16 cellular contexts compared by ENCODE assay signal in genomic region chr3:196093271-196094111, GRCh38. TPM values are rescaled to one million over a fixed set of nuclear protein-coding genes. Genes with fewer than 3 reads are reported as not detected.
DNase-seq lines count a peak whose midpoint lies in the region; ATAC-seq and TF ChIP-seq lines count a peak whose summit lies in the region.
"Had no signal": no experiment of that assay in that cellular context is flagged by ENCODE, and none has a peak within 500 bp of the region (broad histone marks: within the 10 kb centered on the region; RNA-seq: fewer than 3 reads in every experiment).

No MANE protein-coding gene starts in this region.

- no peaks in the 10 kb centered on the region for H3K27me3 Mint-ChIP-seq in dendritic cell treated with granulocyte-macrophage colony-stimulating factor and Interleukin-4, amounts not matched to agents 40 ng/mL and 50 ng/mL, for 4 days
- H3K27me3 Mint-ChIP-seq: activated CD4-positive, alpha-beta T cell treated with anti-CD3 and anti-CD28 coated beads for 36 hours; stimulated activated naive CD8-positive, alpha-beta T cell treated with anti-CD3 and anti-CD28 coated beads, Interleukin-15, amount 100 ng/mL, for 72 hours had no signal

- H3K27ac ChIP-seq in caudate nucleus (ENCODE audit: low read depth, low read length): no peak overlapping the region

- DNase-seq in GF-D8 (lab: John Stamatoyannopoulos, UW) (peak; percentile 75), NCI-H2171 treated with DMSO at 0.1 percent for 48 hours (lab: John Stamatoyannopoulos, UW) (peak; percentile 87), omental fat pad (ENCODE audit: low spot score) (no peak), caudate nucleus (lab: John Stamatoyannopoulos, UW) (no peak), NCI-H1436 (lab: John Stamatoyannopoulos, UW) (no peak), dedifferentiated amniotic fluid mesenchymal stem cell (ENCODE audit: extremely low spot score) (no peak), KG1 (lab: John Stamatoyannopoulos, UW) (no peak)
- DNase-seq: activated CD4-positive, alpha-beta T cell treated with anti-CD3 and anti-CD28 coated beads for 36 hours; activated T-cell treated with anti-CD3 and anti-CD28 coated beads, Interleukin-2, amount 50 U/mL, for 48 hours; CD4-positive, CD25-positive, alpha-beta regulatory T cell; effector CD4-positive, alpha-beta T cell; kidney glomerular epithelial cell; NCI-H187 treated with DMSO at 0.1 percent for 48 hours; NK-92 treated with Interleukin-12 subunit alpha and Interleukin-12 subunit beta, amount 100 ng/mL, for 24 hours; stimulated activated naive CD8-positive, alpha-beta T cell treated with anti-CD3 and anti-CD28 coated beads, Interleukin-15, amount 100 ng/mL, for 72 hours had no signal

- H3K9me3 Mint-ChIP-seq in dendritic cell treated with granulocyte-macrophage colony-stimulating factor and Interleukin-4, amounts not matched to agents 40 ng/mL and 50 ng/mL, for 4 days: peaks cover 3% of the 10 kb centered on the region
- H3K9me3 Mint-ChIP-seq: stimulated activated naive CD8-positive, alpha-beta T cell treated with anti-CD3 and anti-CD28 coated beads, Interleukin-15, amount 100 ng/mL, for 72 hours had no signal

- H3K4me3 Mint-ChIP-seq in dendritic cell treated with granulocyte-macrophage colony-stimulating factor and Interleukin-4, amounts not matched to agents 40 ng/mL and 50 ng/mL, for 4 days: no peak overlapping the region
- H3K4me3 Mint-ChIP-seq: activated CD4-positive, alpha-beta T cell treated with anti-CD3 and anti-CD28 coated beads for 36 hours; CD4-positive, CD25-positive, alpha-beta regulatory T cell; stimulated activated naive CD8-positive, alpha-beta T cell treated with anti-CD3 and anti-CD28 coated beads, Interleukin-15, amount 100 ng/mL, for 72 hours had no signal

- peaks cover 30% of the 10 kb centered on the region for H3K4me1 Mint-ChIP-seq in dendritic cell treated with granulocyte-macrophage colony-stimulating factor and Interleukin-4, amounts not matched to agents 40 ng/mL and 50 ng/mL, for 4 days (ENCODE audit: low read depth)

- peak overlapping the region; percentile 74 for H3K27ac Mint-ChIP-seq in dendritic cell treated with granulocyte-macrophage colony-stimulating factor and Interleukin-4, amounts not matched to agents 40 ng/mL and 50 ng/mL, for 4 days
- H3K27ac Mint-ChIP-seq: activated CD4-positive, alpha-beta T cell treated with anti-CD3 and anti-CD28 coated beads for 36 hours; CD4-positive, CD25-positive, alpha-beta regulatory T cell had no signal

- no peak for TF ChIP-seq CTCF in omental fat pad (IDR thresholded peaks at IDR 0.05)

- intact Hi-C loops in dendritic cell treated with granulocyte-macrophage colony-stimulating factor and Interleukin-4, amounts not matched to agents 40 ng/mL and 50 ng/mL, for 4 days (cut with micrococcal nuclease): no loop called here

- no peaks in the 10 kb centered on the region for H3K36me3 Mint-ChIP-seq in dendritic cell treated with granulocyte-macrophage colony-stimulating factor and Interleukin-4, amounts not matched to agents 40 ng/mL and 50 ng/mL, for 4 days (ENCODE audit: low read depth)
- H3K36me3 Mint-ChIP-seq: CD4-positive, CD25-positive, alpha-beta regulatory T cell had no signal

- ATAC-seq in omental fat pad (ENCODE audit: low FRiP score): peak; percentile 56
- ATAC-seq: activated CD4-positive, alpha-beta T cell treated with anti-CD3 and anti-CD28 coated beads for 36 hours; stimulated activated naive CD8-positive, alpha-beta T cell treated with anti-CD3 and anti-CD28 coated beads, Interleukin-15, amount 100 ng/mL, for 72 hours had no signal

RNA-seq across cellular contexts. Expression of gene TFRC, which starts 11.6 kb away (rescaled TPM):
- total RNA-seq in omental fat pad: 100 to 1,000 TPM; 144 to 333 (median 242) TPM

Comparison
In these comparisons a context has a peak if more than half of its experiments do, and no peak if none do; other contexts are left out.
1. DNase-seq: peak in GF-D8 (single experiment) and NCI-H2171 treated with DMSO at 0.1 percent for 48 hours (single experiment); none in omental fat pad (single experiment), caudate nucleus (0 of 61), NCI-H1436 (single experiment), dedifferentiated amniotic fluid mesenchymal stem cell (single experiment) and KG1 (single experiment).